Comparison of ENCODE assay signal across 11 cellular contexts in the genomic region with DNA sequence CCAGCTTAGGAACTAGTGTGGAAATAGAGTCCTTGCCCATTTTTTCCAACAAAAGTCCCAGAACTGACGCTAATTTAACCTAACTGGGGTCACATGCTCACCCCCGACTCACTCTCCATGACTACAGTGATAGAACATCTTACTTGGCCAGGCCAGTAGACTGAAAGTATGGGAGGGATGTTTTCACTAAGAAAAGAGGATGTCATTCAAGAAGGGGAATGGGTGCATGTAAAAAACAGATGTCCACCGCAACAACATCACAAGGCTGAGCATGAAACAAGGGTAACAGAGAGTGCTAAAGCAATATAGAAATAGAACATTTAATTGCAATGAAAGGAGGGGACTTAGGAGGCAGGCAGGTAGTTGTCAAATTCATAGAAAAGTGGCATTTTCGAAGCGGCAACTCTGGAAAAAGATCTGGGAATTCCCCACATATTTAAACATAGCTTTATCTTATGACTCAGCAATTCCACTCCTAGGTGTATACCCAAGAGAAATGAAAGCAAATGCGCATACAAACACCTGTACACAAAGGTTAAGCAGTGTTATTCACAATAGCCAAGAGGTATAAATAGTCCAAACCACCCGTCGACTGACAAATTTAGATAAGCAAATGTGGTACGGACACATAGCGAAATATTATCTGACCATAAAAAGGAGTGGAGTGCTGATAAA. TPM values are rescaled to one million over a fixed set of nuclear protein-coding genes. Genes with fewer than 3 reads are reported as not detected.
DNase-seq lines count a peak whose midpoint lies in the region; ATAC-seq, FAIRE-seq and TF ChIP-seq lines count a peak whose summit lies in the region.
"Had no signal": no experiment of that assay in that cellular context is flagged by ENCODE, and none has a peak within 500 bp of the region (broad histone marks: within the 10 kb centered on the region; RNA-seq: fewer than 3 reads in every experiment).

No MANE protein-coding gene starts in this region.

- peaks cover 0 to 3% of the 10 kb centered on the region in 2 donors for H3K27me3 Mint-ChIP-seq in natural killer cell (ENCODE audit: low read depth in 2 of 2)

- no peak for TF ChIP-seq CTCF in foreskin fibroblast (IDR thresholded peaks at IDR 0.05; ENCODE audit: low read depth, low read length)
- TF ChIP-seq CTCF in body of pancreas (IDR thresholded peaks at IDR 0.05): no peak
- TF ChIP-seq CTCF in natural killer cell (IDR thresholded peaks at IDR 0.05): no peak

- no peak overlapping the region for H3K27ac Mint-ChIP-seq in natural killer cell

- peak; percentile 90 for FAIRE-seq in GM18507 (lab: Jason Lieb, UNC)

- 52 to 53% methylated on average over 10 of the region's 10 CpGs for WGBS in body of pancreas, 2 donors

- peak; percentile 54 for ATAC-seq in GM21576 (IDR thresholded peaks at IDR 0.05; ENCODE audit: unreplicated experiment)
- peak; percentile 71 for ATAC-seq in HG03378 (IDR thresholded peaks at IDR 0.05; ENCODE audit: unreplicated experiment)
- no peak for ATAC-seq in body of pancreas
- ATAC-seq in natural killer cell: no peak
- ATAC-seq: left lobe of liver had no signal

- no peak overlapping the region for H3K4me3 ChIP-seq in foreskin fibroblast (ENCODE audit: low read depth in 1 of 2, low read length in 2 of 2)
- no peak overlapping the region for H3K4me3 ChIP-seq in body of pancreas
- H3K4me3 ChIP-seq: dorsolateral prefrontal cortex had no signal

- H3K4me3 Mint-ChIP-seq in natural killer cell: no peak overlapping the region

- no peaks in the 10 kb centered on the region for H3K9me3 ChIP-seq in body of pancreas

- no peaks in the 10 kb centered on the region for H3K36me3 Mint-ChIP-seq in natural killer cell

- no peaks in the 10 kb centered on the region for H3K4me1 ChIP-seq in body of pancreas

- no peaks in the 10 kb centered on the region for H3K36me3 ChIP-seq in body of pancreas (replicated peaks in 1 of 2; ENCODE audit: insufficient read depth in 1 of 2, low read depth in 2 of 2)

- TF ChIP-seq POLR2A in body of pancreas (IDR thresholded peaks at IDR 0.05): no peak

- intact Hi-C loops in body of pancreas (cut with DNase I) (no loop called here), natural killer cell (cut with micrococcal nuclease) (no loop called here)

- H3K4me1 Mint-ChIP-seq in natural killer cell: no peaks in the 10 kb centered on the region

- H3K9me3 Mint-ChIP-seq in natural killer cell: no peaks in the 10 kb centered on the region

- H3K27me3 ChIP-seq in body of pancreas: no peaks in the 10 kb centered on the region
- H3K27me3 ChIP-seq: dorsolateral prefrontal cortex had no signal

- no peak overlapping the region for H3K27ac ChIP-seq in body of pancreas
- H3K27ac ChIP-seq: dorsolateral prefrontal cortex had no signal

- no peak for DNase-seq in GM18507 (ENCODE audit: extremely low spot score, insufficient read length, low read depth)
- peak; percentile 42 to 70 for DNase-seq in foreskin fibroblast
- DNase-seq in NCI-H69 (lab: John Stamatoyannopoulos, UW): no peak
- DNase-seq in body of pancreas: no peak
- DNase-seq in NCI-H128 (lab: John Stamatoyannopoulos, UW; ENCODE audit: unreplicated experiment): no peak
- DNase-seq in natural killer cell: no peak
- DNase-seq: dorsolateral prefrontal cortex, NCI-H446 had no signal

RNA-seq across cellular contexts. Expression of gene UBE2E2, which starts 41.1 kb away (rescaled TPM):
- total RNA-seq in body of pancreas (10 to 100 TPM in 1 of 2 donors, 1 to 10 TPM in 1; 7.8 to 23.7 TPM), natural killer cell (1 to 10 TPM; 4.8 to 6.1 (median 5.3) TPM)

Comparison
In these comparisons a context has a peak if more than half of its experiments do, and no peak if none do; other contexts are left out.
1. DNase-seq: peak in foreskin fibroblast (2 of 2); none in GM18507 (single experiment), NCI-H69 (single experiment), body of pancreas (0 of 4), NCI-H128 (single experiment) and natural killer cell (single experiment).
2. ATAC-seq: peak in GM21576 (single experiment) and HG03378 (single experiment); none in body of pancreas (single experiment) and natural killer cell (0 of 3).